Comparison of ENCODE assay signal across 21 cellular contexts in genomic region chr4:118120120-118120760, GRCh38.
"Had no signal": no experiment of that assay in that cellular context is flagged by ENCODE, and none has a peak within 500 bp of the region (broad histone marks: within the 10 kb centered on the region; RNA-seq: fewer than 3 reads in every experiment).

No MANE protein-coding gene starts in this region.

- ATAC-seq: gastrocnemius medialis; heart right ventricle; left colon; left ventricle myocardium superior; mucosa of descending colon; naive thymus-derived CD8-positive, alpha-beta T cell had no signal

- H3K27me3 ChIP-seq: dorsolateral prefrontal cortex, esophagus muscularis mucosa, gastrocnemius medialis, heart right ventricle, ovary, right atrium auricular region, sigmoid colon had no signal

- H3K4me3 ChIP-seq: dorsolateral prefrontal cortex, esophagus muscularis mucosa, gastrocnemius medialis, heart right ventricle, lung, mucosa of descending colon, ovary, right atrium auricular region, sigmoid colon, skin epidermis had no signal

- H3K4me1 ChIP-seq: esophagus muscularis mucosa, gastrocnemius medialis, heart right ventricle, right atrium auricular region, sigmoid colon had no signal

- H3K27ac ChIP-seq: epithelial cell of prostate, esophagus muscularis mucosa, gastrocnemius medialis, heart right ventricle, ovary, right atrium auricular region, sigmoid colon, skin epidermis had no signal

- FAIRE-seq: urothelium cell line had no signal

- DNase-seq: cortex of kidney; dorsolateral prefrontal cortex; effector memory CD4-positive, alpha-beta T cell; gastrocnemius medialis; heart right ventricle; left colon; left ventricle myocardium superior; mucosa of descending colon; nucleus accumbens; ovary; sigmoid colon; stimulated activated CD4-positive, alpha-beta T cell treated with anti-CD3 and anti-CD28 coated beads, Interleukin-2, amount 100 ng/mL, for 48 hours; stimulated activated naive CD4-positive, alpha-beta T cell treated with Interleukin-2 at 50 U/mL for 16 hours; trophoblast cell had no signal

- H3K9me3 ChIP-seq: esophagus muscularis mucosa, gastrocnemius medialis, heart right ventricle, mucosa of descending colon, ovary, right atrium auricular region, sigmoid colon had no signal

- H3K36me3 ChIP-seq: esophagus muscularis mucosa, gastrocnemius medialis, heart right ventricle, ovary, right atrium auricular region, sigmoid colon had no signal
